ENCODE assay signal across 8 cellular contexts in genomic region chr2:218286570-218287459, GRCh38. TPM values are rescaled to one million over a fixed set of nuclear protein-coding genes. Genes with fewer than 3 reads are reported as not detected.
A peak's percentile ranks its signal among the peaks of the same experiment; 100 is the strongest.
DNase-seq lines count a peak whose midpoint lies in the region; ATAC-seq and TF ChIP-seq lines count a peak whose summit lies in the region.

No MANE protein-coding gene starts in this region.

- H3K27me3 Mint-ChIP-seq in activated CD8-positive, alpha-beta memory T cell treated with anti-CD3 and anti-CD28 coated beads, Interleukin-2, amount 10 ng/mL, durations not matched to agents 7 days and 5 days, result no peaks in the 10 kb centered on the region
- H3K27me3 Mint-ChIP-seq in endothelial cell (ENCODE audit: unreplicated experiment), result peaks cover 14% of the 10 kb centered on the region

- peaks cover 3% of the 10 kb centered on the region for H3K36me3 Mint-ChIP-seq in activated CD8-positive, alpha-beta memory T cell treated with anti-CD3 and anti-CD28 coated beads, Interleukin-2, amount 10 ng/mL, durations not matched to agents 7 days and 5 days
- peaks cover 14% of the 10 kb centered on the region for H3K36me3 Mint-ChIP-seq in endothelial cell (ENCODE audit: low read depth, unreplicated experiment)

- peak overlapping the region; percentile 25 for H3K4me3 ChIP-seq in mononuclear cell (ENCODE audit: low read length)

- no peaks in the 10 kb centered on the region for H3K9me3 Mint-ChIP-seq in activated CD8-positive, alpha-beta memory T cell treated with anti-CD3 and anti-CD28 coated beads, Interleukin-2, amount 10 ng/mL, durations not matched to agents 7 days and 5 days (ENCODE audit: low read depth)
- no peaks in the 10 kb centered on the region for H3K9me3 Mint-ChIP-seq in endothelial cell (ENCODE audit: unreplicated experiment)

- TF ChIP-seq CTCF in endothelial cell (IDR thresholded peaks at IDR 0.05; ENCODE audit: unreplicated experiment), result no peak

- DNase-seq in NOMO-1 treated with DMSO at 0.1 percent for 48 hours (lab: John Stamatoyannopoulos, UW; ENCODE audit: unreplicated experiment) (peak; percentile 87), endothelial cell (ENCODE audit: low spot score) (peak; percentile 69), NCI-H1105 (lab: John Stamatoyannopoulos, UW) (no peak)
- peak; percentile 91 for DNase-seq in activated CD8-positive, alpha-beta memory T cell treated with anti-CD3 and anti-CD28 coated beads, Interleukin-2, amount 10 ng/mL, durations not matched to agents 7 days and 5 days
- DNase-seq in stimulated activated CD8-positive, alpha-beta memory T cell treated with anti-CD3 and anti-CD28 coated beads, Interleukin-2, amount 100 ng/mL, for 1 hour (ENCODE audit: low read depth in 2 of 2), result peak; percentile 54 to 69

- H3K4me1 Mint-ChIP-seq in activated CD8-positive, alpha-beta memory T cell treated with anti-CD3 and anti-CD28 coated beads, Interleukin-2, amount 10 ng/mL, durations not matched to agents 7 days and 5 days, result peaks cover 77% of the 10 kb centered on the region
- peaks cover 50% of the 10 kb centered on the region for H3K4me1 Mint-ChIP-seq in endothelial cell (ENCODE audit: unreplicated experiment)

- H3K4me1 ChIP-seq in mononuclear cell (ENCODE audit: insufficient read depth, low read length), result peaks cover 92% of the 10 kb centered on the region

- CTCF ChIA-PET in activated CD8-positive, alpha-beta memory T cell treated with anti-CD3 and anti-CD28 coated beads, Interleukin-2, amount 10 ng/mL, durations not matched to agents 7 days and 5 days (lab: Charles Lee), result interaction anchor here (1.0 to 15.3 kb wide), 14 partner anchors 9 to 590 kb away, joined by 3 to 243 read pairs (median 6); partner anchors contain the start of genes AAMP, CATIP and PNKD

- H3K9me3 ChIP-seq in mononuclear cell (ENCODE audit: low read depth, low read length), result no peaks in the 10 kb centered on the region

- no peaks in the 10 kb centered on the region for H3K27me3 ChIP-seq in mononuclear cell (ENCODE audit: insufficient read depth, low read length)

- H3K4me3 Mint-ChIP-seq in activated CD8-positive, alpha-beta memory T cell treated with anti-CD3 and anti-CD28 coated beads, Interleukin-2, amount 10 ng/mL, durations not matched to agents 7 days and 5 days, result peak overlapping the region; percentile 86
- H3K4me3 Mint-ChIP-seq in endothelial cell (ENCODE audit: unreplicated experiment), result peak overlapping the region; percentile 57

- peak overlapping the region; percentile 98 for H3K27ac Mint-ChIP-seq in activated CD8-positive, alpha-beta memory T cell treated with anti-CD3 and anti-CD28 coated beads, Interleukin-2, amount 10 ng/mL, durations not matched to agents 7 days and 5 days
- H3K27ac Mint-ChIP-seq in endothelial cell (ENCODE audit: unreplicated experiment), result peak overlapping the region; percentile 85

- ATAC-seq in GM18517 (IDR thresholded peaks at IDR 0.05; ENCODE audit: unreplicated experiment), result peak; percentile 62
- peak; percentile 60 for ATAC-seq in HG02943 (IDR thresholded peaks at IDR 0.05; ENCODE audit: low read depth, unreplicated experiment)
- peak; percentile 76 for ATAC-seq in activated CD8-positive, alpha-beta memory T cell treated with anti-CD3 and anti-CD28 coated beads, Interleukin-2, amount 10 ng/mL, durations not matched to agents 7 days and 5 days

RNA-seq across cellular contexts. Expression of gene TMBIM1, which starts 5.5 kb away (rescaled TPM):
- 10 to 100 TPM; 51.5 to 72.4 TPM for total RNA-seq in activated CD8-positive, alpha-beta memory T cell treated with anti-CD3 and anti-CD28 coated beads, Interleukin-2, amount 10 ng/mL, durations not matched to agents 7 days and 5 days
- total RNA-seq in endothelial cell (ENCODE audit: unreplicated experiment) (78.5 TPM), mononuclear cell (87.5 TPM)

RNA-seq across cellular contexts. Expression of gene PNKD, which starts 16.5 kb away (rescaled TPM):
- total RNA-seq in activated CD8-positive, alpha-beta memory T cell treated with anti-CD3 and anti-CD28 coated beads, Interleukin-2, amount 10 ng/mL, durations not matched to agents 7 days and 5 days, result 10 to 100 TPM; 37.6 to 40.7 TPM
- total RNA-seq in endothelial cell (ENCODE audit: unreplicated experiment) (31.7 TPM), mononuclear cell (14.2 TPM)

RNA-seq across cellular contexts. Expression of gene AAMP, which starts 16.9 kb away (rescaled TPM):
- total RNA-seq in activated CD8-positive, alpha-beta memory T cell treated with anti-CD3 and anti-CD28 coated beads, Interleukin-2, amount 10 ng/mL, durations not matched to agents 7 days and 5 days, result 10 to 100 TPM; 49.5 to 61.4 TPM
- 67.6 TPM for total RNA-seq in endothelial cell (ENCODE audit: unreplicated experiment)
- 27.1 TPM for total RNA-seq in mononuclear cell

RNA-seq across cellular contexts. Expression of gene GPBAR1, which starts 26.0 kb away (rescaled TPM):
- under 1 TPM; 0.73 to 0.82 TPM for total RNA-seq in activated CD8-positive, alpha-beta memory T cell treated with anti-CD3 and anti-CD28 coated beads, Interleukin-2, amount 10 ng/mL, durations not matched to agents 7 days and 5 days
- 0.77 TPM for total RNA-seq in endothelial cell (ENCODE audit: unreplicated experiment)
- 2.9 TPM for total RNA-seq in mononuclear cell
